ENCODE assay signal across 23 cellular contexts in the genomic region with DNA sequence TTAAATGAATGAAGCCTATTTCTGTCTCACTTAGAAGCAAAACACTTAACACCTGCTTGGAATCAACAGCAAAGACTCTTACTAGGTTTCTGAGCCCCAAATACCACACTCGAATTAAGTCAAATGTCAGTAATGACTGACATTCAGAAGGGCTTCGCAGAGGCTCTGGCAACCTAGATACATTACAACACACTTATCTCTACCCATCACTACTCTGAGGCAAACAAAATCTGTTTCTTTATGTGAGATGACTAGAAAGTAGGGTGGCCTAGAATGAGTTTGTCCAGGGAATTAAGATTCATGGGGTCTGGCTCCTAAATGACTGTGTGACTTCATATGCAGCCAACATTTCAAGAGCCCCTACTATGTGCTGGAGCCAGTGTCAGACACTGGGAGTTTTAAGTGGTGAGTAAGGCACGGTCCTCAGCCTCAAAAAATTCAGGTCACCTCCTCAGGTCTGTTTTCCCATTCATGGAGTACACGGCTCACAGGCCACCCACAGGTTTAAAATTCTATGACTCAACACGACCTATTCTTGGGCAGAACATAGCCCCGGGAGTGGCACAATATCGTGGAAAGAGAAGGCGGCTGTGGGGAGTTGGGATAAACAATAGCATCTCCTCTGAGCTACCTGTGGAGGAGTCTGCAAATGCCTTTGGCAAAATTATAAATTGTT.
A peak's percentile ranks its signal among the peaks of the same experiment; 100 is the strongest.
DNase-seq lines count a peak whose midpoint lies in the region; FAIRE-seq and TF ChIP-seq lines count a peak whose summit lies in the region.
"Had no signal": no experiment of that assay in that cellular context is flagged by ENCODE, and none has a peak within 500 bp of the region (broad histone marks: within the 10 kb centered on the region; RNA-seq: fewer than 3 reads in every experiment).

No MANE protein-coding gene starts in this region.

- TF ChIP-seq POLR2A in GM12892 (IDR thresholded peaks at IDR 0.05; ENCODE audit: low read depth, low read length) = no peak
- TF ChIP-seq POLR2A in esophagus muscularis mucosa (IDR thresholded peaks at IDR 0.05; ENCODE audit: low read depth) = no peak

- H3K27ac ChIP-seq in KMS-11 (peak overlapping the region; percentile 34; the same call in 1 of the 2 replicates), esophagus muscularis mucosa (replicated peaks in 1 of 4) (peak overlapping the region; percentile 5 to 68 (median 54)), parathyroid adenoma (peak overlapping the region; percentile 62)
- H3K27ac ChIP-seq in CD8-positive, alpha-beta memory T cell (ENCODE audit: low read depth, low read length) = no peak overlapping the region
- H3K27ac ChIP-seq: ascending aorta, colonic mucosa, HL-60, neutrophil had no signal

- no peak for TF ChIP-seq EP300 in esophagus muscularis mucosa (IDR thresholded peaks at IDR 0.05)

- no peaks in the 10 kb centered on the region for H4K20me1 ChIP-seq in KMS-11 (ENCODE audit: insufficient read depth)

- DNase-seq in GM12892 (ENCODE audit: insufficient read length) (no peak), esophagus muscularis mucosa (ENCODE audit: extremely low spot score) (no peak), NCI-H2081 treated with DMSO at 0.1 percent for 48 hours (lab: John Stamatoyannopoulos, UW) (no peak)
- DNase-seq in activated CD8-positive, alpha-beta memory T cell treated with anti-CD3 and anti-CD28 coated beads for 24 hours = no peak
- no peak for DNase-seq in CD8-positive, alpha-beta memory T cell
- no peak for DNase-seq in activated CD4-positive, CD25-positive, alpha-beta regulatory T cell (lab: John Stamatoyannopoulos, UW)
- DNase-seq: activated CD4-positive, alpha-beta T cell treated with anti-CD3 and anti-CD28 coated beads, Interleukin-2, amount 50 U/mL, for 4 hours; activated naive CD4-positive, alpha-beta T cell; activated T-cell treated with anti-CD3 and anti-CD28 coated beads for 4 hours; CD8-positive, alpha-beta T cell; colonic mucosa; DND-41; KG1; mucosa of descending colon; NCI-H1048; NCI-H2107 had no signal

- TF ChIP-seq CTCF in KMS-11 (conservative IDR thresholded peaks at IDR 0.05; ENCODE audit: low read depth, low read length) = no peak
- no peak for TF ChIP-seq CTCF in esophagus muscularis mucosa (IDR thresholded peaks at IDR 0.05)
- TF ChIP-seq CTCF in parathyroid adenoma (IDR thresholded peaks at IDR 0.05) = no peak

- H3K9me3 ChIP-seq in esophagus muscularis mucosa (no peaks in the 10 kb centered on the region), parathyroid adenoma (ENCODE audit: control insufficient read depth, low read length) (no peaks in the 10 kb centered on the region)
- no peaks in the 10 kb centered on the region for H3K9me3 ChIP-seq in CD8-positive, alpha-beta memory T cell (ENCODE audit: low read length)
- H3K9me3 ChIP-seq: ascending aorta, colonic mucosa, mucosa of descending colon, neutrophil, vagina had no signal

- peaks cover 9 to 33% (median 20%) of the 10 kb centered on the region in 3 donors for H3K36me3 Mint-ChIP-seq in CD8-positive, alpha-beta memory T cell

- POLR2A ChIA-PET in CD8-positive, alpha-beta memory T cell (lab: Charles Lee) = no interaction called here

- H3K27me3 ChIP-seq in KMS-11 (ENCODE audit: insufficient read depth, low read depth) (no peaks in the 10 kb centered on the region), esophagus muscularis mucosa (no peaks in the 10 kb centered on the region), parathyroid adenoma (ENCODE audit: control insufficient read depth, insufficient read depth, low read length) (no peaks in the 10 kb centered on the region)
- no peaks in the 10 kb centered on the region for H3K27me3 ChIP-seq in CD8-positive, alpha-beta memory T cell (ENCODE audit: insufficient read depth, low read length, poor library complexity, severe bottlenecking)
- H3K27me3 ChIP-seq: ascending aorta, colonic mucosa, neutrophil, vagina had no signal

- CTCF ChIA-PET in CD8-positive, alpha-beta memory T cell (lab: Charles Lee) = no interaction called here

- H3K4me1 ChIP-seq in KMS-11 (ENCODE audit: low read depth, poor library complexity, severe bottlenecking) (peaks cover 51% of the 10 kb centered on the region), esophagus muscularis mucosa (peaks cover 9 to 36% (median 31%) of the 10 kb centered on the region in 4 donors), parathyroid adenoma (peaks cover 16% of the 10 kb centered on the region)
- no peaks in the 10 kb centered on the region for H3K4me1 ChIP-seq in CD8-positive, alpha-beta memory T cell (ENCODE audit: insufficient read depth, low read length)
- H3K4me1 ChIP-seq: colonic mucosa had no signal

- H3K27ac Mint-ChIP-seq in CD8-positive, alpha-beta memory T cell = peak overlapping the region in 1 of 8 donors; percentile 43
- H3K27ac Mint-ChIP-seq: CD8-positive, alpha-beta T cell had no signal

- H3K4me3 Mint-ChIP-seq in CD8-positive, alpha-beta memory T cell = no peak overlapping the region
- H3K4me3 Mint-ChIP-seq: CD8-positive, alpha-beta T cell had no signal

- peak; percentile 9 for FAIRE-seq in GM12892 (lab: Jason Lieb, UNC)
- FAIRE-seq: endometrium had no signal

- H3K79me2 ChIP-seq in KMS-11 (ENCODE audit: insufficient read depth, low read depth) (no peaks in the 10 kb centered on the region), parathyroid adenoma (peaks cover 1% of the 10 kb centered on the region)

- WGBS in esophagus muscularis mucosa = 63% methylated on average over 8 of the region's 8 CpGs

- no peaks in the 10 kb centered on the region for H3K9me3 Mint-ChIP-seq in CD8-positive, alpha-beta memory T cell
- H3K9me3 Mint-ChIP-seq: CD8-positive, alpha-beta T cell had no signal

- H3K27me3 Mint-ChIP-seq in CD8-positive, alpha-beta memory T cell = no peaks in the 10 kb centered on the region

- H3K4me3 ChIP-seq in KMS-11 (IDR thresholded peaks at IDR 0.05; ENCODE audit: insufficient read depth, low read depth, low read length) = no peak overlapping the region
- no peak overlapping the region for H3K4me3 ChIP-seq in esophagus muscularis mucosa
- no peak overlapping the region for H3K4me3 ChIP-seq in parathyroid adenoma (ENCODE audit: low read depth, low read length)
- no peak overlapping the region for H3K4me3 ChIP-seq in CD8-positive, alpha-beta memory T cell (ENCODE audit: low read length)
- H3K4me3 ChIP-seq: ascending aorta, colonic mucosa, mucosa of descending colon, vagina had no signal

- no peaks in the 10 kb centered on the region for H3K36me3 ChIP-seq in KMS-11 (ENCODE audit: insufficient read depth)
- H3K36me3 ChIP-seq in esophagus muscularis mucosa = peaks cover 0 to 4% (median 0%) of the 10 kb centered on the region in 4 donors
- no peaks in the 10 kb centered on the region for H3K36me3 ChIP-seq in parathyroid adenoma (ENCODE audit: control insufficient read depth, insufficient read depth, low read length)
- H3K36me3 ChIP-seq in CD8-positive, alpha-beta memory T cell (ENCODE audit: insufficient read depth, low read length) = no peaks in the 10 kb centered on the region
- H3K36me3 ChIP-seq: ascending aorta, colonic mucosa, neutrophil, vagina had no signal

- intact Hi-C loops in esophagus muscularis mucosa (cut with DNase I) = no loop called here

- H3K4me1 Mint-ChIP-seq in CD8-positive, alpha-beta memory T cell = peaks cover 0 to 20% (median 7%) of the 10 kb centered on the region in 3 donors

- H3K4me2 ChIP-seq in KMS-11 = peak overlapping the region; percentile 42; the same call in 1 of the 2 replicates
- no peak overlapping the region for H3K4me2 ChIP-seq in parathyroid adenoma (ENCODE audit: low read length)

- H2AFZ ChIP-seq in KMS-11 (ENCODE audit: low read depth) (no peak overlapping the region), parathyroid adenoma (peak overlapping the region; percentile 12)

- no peak overlapping the region for H3K9ac ChIP-seq in KMS-11
- H3K9ac ChIP-seq in parathyroid adenoma = no peak overlapping the region
